8 cellular contexts compared by ENCODE assay signal in the genomic region with DNA sequence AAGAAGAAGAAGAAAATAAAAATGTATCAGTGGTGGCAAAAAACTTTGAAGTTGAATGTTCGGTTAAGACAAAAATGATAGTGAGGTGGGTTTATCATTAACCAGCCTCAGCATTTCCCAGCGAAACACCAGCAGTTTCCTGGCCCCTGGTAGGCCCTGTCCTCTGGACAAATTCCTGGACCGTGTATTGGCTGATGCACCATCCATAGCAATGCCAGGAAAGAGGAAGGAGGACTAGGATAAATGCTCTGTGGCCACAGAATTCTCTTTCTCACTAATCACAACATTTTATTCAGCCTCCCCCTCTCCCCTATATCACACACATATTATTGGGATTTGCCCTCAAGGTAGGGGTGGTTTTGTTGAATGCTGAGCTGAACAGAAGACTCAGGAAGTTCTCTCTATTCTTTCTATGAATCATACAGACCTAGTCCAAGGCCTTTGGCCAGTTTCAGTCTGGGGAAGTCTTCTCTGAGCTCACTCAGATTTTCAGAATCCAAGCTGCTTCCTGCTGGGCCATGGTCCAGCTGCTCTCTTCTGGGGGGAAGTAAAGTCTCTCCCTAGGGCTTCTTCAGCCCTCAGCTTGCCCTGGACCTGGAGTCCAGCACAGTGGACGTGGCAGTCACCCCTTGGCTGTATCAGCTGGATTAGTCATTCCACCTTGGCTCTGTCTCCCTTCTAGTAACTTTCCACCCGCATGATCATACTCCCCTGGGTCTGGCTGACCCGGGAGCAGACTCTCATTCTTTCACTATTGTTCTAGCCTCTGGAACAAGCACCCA. TPM values are rescaled to one million over a fixed set of nuclear protein-coding genes. Genes with fewer than 3 reads are reported as not detected.
DNase-seq lines count a peak whose midpoint lies in the region; ATAC-seq and TF ChIP-seq lines count a peak whose summit lies in the region.

No MANE protein-coding gene starts in this region.

- H3K4me3 ChIP-seq in astrocyte of the cerebellum (ENCODE audit: low read depth, low read length) (no peak overlapping the region), skeletal muscle tissue (ENCODE audit: low read length in 3 of 3) (peak overlapping the region; percentile 8 to 58 (median 46))

- peak overlapping the region; percentile 85 for H3K27ac ChIP-seq in skeletal muscle tissue (ENCODE audit: low read depth, low read length)

- H3K9me3 ChIP-seq in skeletal muscle tissue (ENCODE audit: control insufficient read depth in 3 of 3, low read length in 3 of 3): no peaks in the 10 kb centered on the region

- no peaks in the 10 kb centered on the region for H3K36me3 ChIP-seq in skeletal muscle tissue (ENCODE audit: control insufficient read depth in 3 of 3, insufficient read depth in 3 of 3, low read length in 3 of 3)

- H3K9ac ChIP-seq in skeletal muscle tissue (ENCODE audit: low read depth in 1 of 3, low read length in 3 of 3): peak overlapping the region; percentile 50 to 63 (median 54)

- DNase-seq in astrocyte of the cerebellum (ENCODE audit: low read depth) (peak; percentile 95), hepatic stellate cell (ENCODE audit: low spot score) (peak; percentile 94), NCI-H748 treated with DMSO at 0.1 percent for 48 hours (lab: John Stamatoyannopoulos, UW) (no peak), NCI-H524 (lab: John Stamatoyannopoulos, UW) (no peak), NCI-H1694 treated with DMSO at 0.1 percent for 48 hours (lab: John Stamatoyannopoulos, UW) (no peak), DMS 273 treated with DMSO at 0.1 percent for 48 hours (lab: John Stamatoyannopoulos, UW) (no peak)

- peak; percentile 28 for ATAC-seq in GM21619 (IDR thresholded peaks at IDR 0.05; ENCODE audit: unreplicated experiment)

- in situ Hi-C loops in astrocyte of the cerebellum (cut with HindIII; ENCODE audit: low sequenced_read_pairs): no loop called here

- no peak for TF ChIP-seq CTCF in astrocyte of the cerebellum (IDR thresholded peaks at IDR 0.05; ENCODE audit: low read depth, low read length, missing control alignments)

- no peaks in the 10 kb centered on the region for H3K27me3 ChIP-seq in skeletal muscle tissue (ENCODE audit: control insufficient read depth in 3 of 3, insufficient read depth in 3 of 3, low read length in 3 of 3)

- H3K4me1 ChIP-seq in skeletal muscle tissue (ENCODE audit: control insufficient read depth in 3 of 3, insufficient read depth in 3 of 3, low read length in 3 of 3): peaks cover 44 to 53% (median 48%) of the 10 kb centered on the region in 3 donors

RNA-seq across cellular contexts. Expression of a gene that starts 27.6 kb away (rescaled TPM):
- 0.52 TPM for total RNA-seq in skeletal muscle tissue

Comparison
In these comparisons a context has a peak if more than half of its experiments do, and no peak if none do; other contexts are left out.
1. DNase-seq: peak in astrocyte of the cerebellum (single experiment) and hepatic stellate cell (single experiment); none in NCI-H748 treated with DMSO at 0.1 percent for 48 hours (single experiment), NCI-H524 (0 of 2), NCI-H1694 treated with DMSO at 0.1 percent for 48 hours (single experiment) and DMS 273 treated with DMSO at 0.1 percent for 48 hours (single experiment).